1 cellular context compared by ENCODE assay signal in the genomic region with DNA sequence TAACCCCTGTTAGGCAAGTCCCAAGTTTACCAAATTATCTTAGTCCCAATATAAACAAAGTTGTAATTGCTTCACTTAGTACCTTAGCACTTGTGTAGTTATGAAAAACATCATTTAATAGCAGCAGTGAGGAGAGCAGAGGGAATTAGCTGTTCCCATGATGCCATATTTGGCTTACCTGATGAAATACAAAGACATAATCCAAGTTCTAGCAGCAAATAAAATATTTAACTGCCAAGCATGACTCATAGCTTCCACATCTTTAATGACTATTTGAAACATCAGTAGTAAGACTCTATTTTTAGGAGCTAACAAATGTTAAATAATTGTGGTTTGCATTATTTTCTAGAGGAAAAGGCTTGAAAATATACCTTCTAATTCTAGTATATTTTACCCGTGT.
A peak's percentile ranks its signal among the peaks of the same experiment; 100 is the strongest.
TF ChIP-seq lines count a peak whose summit lies in the region.

No MANE protein-coding gene starts in this region.

TF ChIP-seq in HEK293, 187 proteins besides CTCF, POLR2A, EP300 and RAD21 (continued from another document):
- TF ChIP-seq, protein P1, sequence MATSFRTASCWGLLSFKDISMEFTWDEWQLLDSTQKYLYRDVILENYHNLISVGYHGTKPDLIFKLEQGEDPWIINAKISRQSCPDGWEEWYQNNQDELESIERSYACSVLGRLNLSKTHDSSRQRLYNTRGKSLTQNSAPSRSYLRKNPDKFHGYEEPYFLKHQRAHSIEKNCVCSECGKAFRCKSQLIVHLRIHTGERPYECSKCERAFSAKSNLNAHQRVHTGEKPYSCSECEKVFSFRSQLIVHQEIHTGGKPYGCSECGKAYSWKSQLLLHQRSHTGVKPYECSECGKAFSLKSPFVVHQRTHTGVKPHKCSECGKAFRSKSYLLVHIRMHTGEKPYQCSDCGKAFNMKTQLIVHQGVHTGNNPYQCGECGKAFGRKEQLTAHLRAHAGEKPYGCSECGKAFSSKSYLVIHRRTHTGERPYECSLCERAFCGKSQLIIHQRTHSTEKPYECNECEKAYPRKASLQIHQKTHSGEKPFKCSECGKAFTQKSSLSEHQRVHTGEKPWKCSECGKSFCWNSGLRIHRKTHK (tag by site-specific recombination; IDR thresholded peaks at IDR 0.05), result no peak
- TF ChIP-seq OSR2 (tag by site-specific recombination; IDR thresholded peaks at IDR 0.05), result peak; percentile 52; the same call in 1 of the 2 replicates
- no peak for TF ChIP-seq ZNF600 (tag by site-specific recombination; IDR thresholded peaks at IDR 0.05)
- TF ChIP-seq, protein P2, sequence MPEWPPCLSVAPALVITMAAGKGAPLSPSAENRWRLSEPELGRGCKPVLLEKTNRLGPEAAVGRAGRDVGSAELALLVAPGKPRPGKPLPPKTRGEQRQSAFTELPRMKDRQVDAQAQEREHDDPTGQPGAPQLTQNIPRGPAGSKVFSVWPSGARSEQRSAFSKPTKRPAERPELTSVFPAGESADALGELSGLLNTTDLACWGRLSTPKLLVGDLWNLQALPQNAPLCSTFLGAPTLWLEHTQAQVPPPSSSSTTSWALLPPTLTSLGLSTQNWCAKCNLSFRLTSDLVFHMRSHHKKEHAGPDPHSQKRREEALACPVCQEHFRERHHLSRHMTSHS (tag by site-specific recombination; IDR thresholded peaks at IDR 0.05), result no peak
- no peak for TF ChIP-seq ZNF175 (tag by site-specific recombination; IDR thresholded peaks at IDR 0.05)
